In the genomic region with DNA sequence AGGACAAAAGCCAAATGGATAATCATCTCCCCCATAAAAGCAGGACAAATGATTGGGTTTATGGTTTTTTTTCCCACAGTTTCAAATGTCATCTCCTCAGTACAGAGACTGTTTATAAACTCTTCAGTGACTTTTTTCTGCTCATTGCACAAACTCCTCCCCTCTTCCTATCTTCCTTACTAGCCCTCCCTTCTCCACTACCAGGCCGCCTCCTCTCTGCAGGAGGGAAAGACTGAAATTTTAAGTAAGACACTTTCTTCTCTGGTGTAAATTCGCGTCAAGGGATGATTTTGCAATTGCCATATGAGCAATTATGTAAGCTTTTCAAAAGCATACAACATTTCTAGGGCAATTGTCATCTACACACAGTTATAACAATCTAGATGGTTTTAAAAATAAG, we compare ENCODE assay signal across 8 cellular contexts. TPM values are rescaled to one million over a fixed set of nuclear protein-coding genes. Genes with fewer than 3 reads are reported as not detected.
DNase-seq lines count a peak whose midpoint lies in the region; ATAC-seq and TF ChIP-seq lines count a peak whose summit lies in the region.

No MANE protein-coding gene starts in this region.

- H3K4me3 Mint-ChIP-seq in MCF 10A (ENCODE audit: unreplicated experiment) (peak overlapping the region; percentile 3), glutamatergic neuron (ENCODE audit: unreplicated experiment) (peak overlapping the region; percentile 31)

- BruUV-seq in MCF 10A (replicated peaks; lab: Mats Ljungman, UMichigan) = no TSS peak

- H3K4me1 ChIP-seq in breast epithelium = no peaks in the 10 kb centered on the region
- H3K4me1 ChIP-seq in thyroid gland = no peaks in the 10 kb centered on the region

- 47 to 51% methylated on average over 3 of the region's 3 CpGs for WGBS in thyroid gland, 2 donors

- DNase-seq in MCF 10A (ENCODE audit: unreplicated experiment) (peak; percentile 81), breast epithelium (ENCODE audit: low spot score in 2 of 2) (no peak), NOMO-1 treated with dmso at 0.1 percent for 144 hours (lab: John Stamatoyannopoulos, UW; ENCODE audit: unreplicated experiment) (peak; percentile 68), glutamatergic neuron (no peak), thyroid gland (peak; percentile 8 to 20), RPMI8226 (no peak)
- DNase-seq in activated CD4-positive, alpha-beta T cell treated with anti-CD3 and anti-CD28 coated beads for 4 hours = no peak

- CTCF ChIA-PET in MCF 10A (lab: Yijun Ruan, JAX) = interaction anchor here (0.6 to 0.9 kb wide), 2 partner anchors 69 to 727 kb away, joined by 3 to 4 read pairs; no protein-coding TSS in a partner anchor

- H3K4me3 ChIP-seq in breast epithelium (no peak overlapping the region), thyroid gland (replicated peaks in 1 of 3) (no peak overlapping the region)

- H3K36me3 Mint-ChIP-seq in MCF 10A (ENCODE audit: insufficient read depth, unreplicated experiment) (no peaks in the 10 kb centered on the region), glutamatergic neuron (ENCODE audit: unreplicated experiment) (no peaks in the 10 kb centered on the region)

- no peaks in the 10 kb centered on the region for H3K27me3 ChIP-seq in breast epithelium
- H3K27me3 ChIP-seq in thyroid gland = no peaks in the 10 kb centered on the region

- intact Hi-C loops in MCF 10A (cut with micrococcal nuclease) = no loop called here
- intact Hi-C loops in breast epithelium (cut with DNase I; ENCODE audit: low total_unique reads) = no loop called here
- intact Hi-C loops in thyroid gland (cut with DNase I) = no loop called here

- H3K4me1 Mint-ChIP-seq in MCF 10A (ENCODE audit: insufficient read depth, unreplicated experiment) (peaks cover 22% of the 10 kb centered on the region), glutamatergic neuron (ENCODE audit: low read depth, unreplicated experiment) (peaks cover 33% of the 10 kb centered on the region)

- H3K27ac Mint-ChIP-seq in MCF 10A (ENCODE audit: low read depth, unreplicated experiment) (peak overlapping the region; percentile 21), glutamatergic neuron (ENCODE audit: unreplicated experiment) (peak overlapping the region; percentile 0)

- H3K27me3 Mint-ChIP-seq in MCF 10A (ENCODE audit: insufficient read depth, unreplicated experiment) (no peaks in the 10 kb centered on the region), glutamatergic neuron (ENCODE audit: unreplicated experiment) (no peaks in the 10 kb centered on the region)

- H3K36me3 ChIP-seq in breast epithelium (no peaks in the 10 kb centered on the region), thyroid gland (no peaks in the 10 kb centered on the region)

- ATAC-seq in GM21737 (IDR thresholded peaks at IDR 0.05; ENCODE audit: unreplicated experiment) = no peak

- H3K9me3 ChIP-seq in breast epithelium = no peaks in the 10 kb centered on the region
- no peaks in the 10 kb centered on the region for H3K9me3 ChIP-seq in thyroid gland

- H3K27ac ChIP-seq in breast epithelium = no peak overlapping the region
- H3K27ac ChIP-seq in thyroid gland = no peak overlapping the region

- POLR2A ChIA-PET in MCF 10A (lab: Yijun Ruan, JAX) = interaction anchor here (0.8 to 1.6 kb wide), 3 partner anchors 19 to 297 kb away, joined by 4 to 5 read pairs (median 5); no protein-coding TSS in a partner anchor

- TF ChIP-seq POLR2A in breast epithelium (IDR thresholded peaks at IDR 0.05) (no peak), thyroid gland (IDR thresholded peaks at IDR 0.05) (no peak)

- TF ChIP-seq CTCF in MCF 10A (IDR thresholded peaks at IDR 0.05; ENCODE audit: unreplicated experiment) = no peak
- no peak for TF ChIP-seq CTCF in breast epithelium (IDR thresholded peaks at IDR 0.05)
- no peak for TF ChIP-seq CTCF in glutamatergic neuron (IDR thresholded peaks at IDR 0.05; ENCODE audit: partially characterized antibody, unreplicated experiment)
- no peak for TF ChIP-seq CTCF in thyroid gland (IDR thresholded peaks at IDR 0.05)

- H3K9me3 Mint-ChIP-seq in MCF 10A (ENCODE audit: unreplicated experiment) (no peaks in the 10 kb centered on the region), glutamatergic neuron (ENCODE audit: unreplicated experiment) (peaks cover 7% of the 10 kb centered on the region)

RNA-seq across cellular contexts. Expression of a gene that starts 37.0 kb away (rescaled TPM):
- 128 and 129 TPM in 2 replicates for total RNA-seq in MCF 10A (2022)
- 100 to 1,000 TPM in 1 of 3 donors, 10 to 100 TPM in 2; 83.9 to 106 (median 96.3) TPM for total RNA-seq in breast epithelium
- total RNA-seq in glutamatergic neuron (ENCODE audit: unreplicated experiment) = 72.2 TPM
- 10 to 100 TPM; 21.9 to 28.1 (median 24.3) TPM for total RNA-seq in thyroid gland

Comparison
In these comparisons a context has a peak if more than half of its experiments do, and no peak if none do; other contexts are left out.
1. DNase-seq: peak in MCF 10A (single experiment), NOMO-1 treated with dmso at 0.1 percent for 144 hours (single experiment) and thyroid gland (2 of 2); none in breast epithelium (0 of 2), glutamatergic neuron (single experiment), RPMI8226 (single experiment) and activated CD4-positive, alpha-beta T cell treated with anti-CD3 and anti-CD28 coated beads for 4 hours (0 of 2).